ENCODE assay signal across 2 cellular contexts in the genomic region with DNA sequence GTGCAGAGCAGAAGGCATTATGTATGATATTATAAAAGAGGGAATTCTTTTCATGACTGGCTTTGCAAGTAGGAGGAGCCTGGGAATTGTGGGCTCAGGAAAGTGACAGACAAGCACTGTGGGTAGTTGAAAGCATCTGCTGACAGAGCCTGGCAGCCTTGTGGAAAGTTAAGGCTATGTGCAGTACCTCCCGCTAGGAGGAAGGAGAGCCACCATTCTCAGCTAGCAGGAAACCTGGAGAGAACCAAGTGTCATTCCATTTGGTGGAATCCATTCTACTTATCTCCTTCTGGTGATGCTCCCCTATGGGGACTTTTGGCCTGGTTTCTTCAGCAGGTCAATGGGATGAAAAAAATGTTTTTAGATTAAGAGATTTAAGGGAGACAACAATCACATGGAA.
TF ChIP-seq lines count a peak whose summit lies in the region.

No MANE protein-coding gene starts in this region.

TF ChIP-seq in GM23338, 12 proteins besides CTCF, POLR2A, EP300 and RAD21:
- TF ChIP-seq, protein P1, sequence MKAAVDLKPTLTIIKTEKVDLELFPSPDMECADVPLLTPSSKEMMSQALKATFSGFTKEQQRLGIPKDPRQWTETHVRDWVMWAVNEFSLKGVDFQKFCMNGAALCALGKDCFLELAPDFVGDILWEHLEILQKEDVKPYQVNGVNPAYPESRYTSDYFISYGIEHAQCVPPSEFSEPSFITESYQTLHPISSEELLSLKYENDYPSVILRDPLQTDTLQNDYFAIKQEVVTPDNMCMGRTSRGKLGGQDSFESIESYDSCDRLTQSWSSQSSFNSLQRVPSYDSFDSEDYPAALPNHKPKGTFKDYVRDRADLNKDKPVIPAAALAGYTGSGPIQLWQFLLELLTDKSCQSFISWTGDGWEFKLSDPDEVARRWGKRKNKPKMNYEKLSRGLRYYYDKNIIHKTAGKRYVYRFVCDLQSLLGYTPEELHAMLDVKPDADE (IDR thresholded peaks at IDR 0.05), result no peak
- TF ChIP-seq CREB1 (CRISPR knock-in tag; IDR thresholded peaks at IDR 0.05; ENCODE audit: low read depth), result no peak
- no peak for TF ChIP-seq NANOG (IDR thresholded peaks at IDR 0.05; ENCODE audit: borderline replicate concordance)
- no peak for TF ChIP-seq EZH2 (IDR thresholded peaks at IDR 0.05; ENCODE audit: low read depth, unreplicated experiment)
- no peak for TF ChIP-seq EZH2phosphoT487 (IDR thresholded peaks at IDR 0.05; ENCODE audit: unreplicated experiment)
- no peak for TF ChIP-seq POLR2AphosphoS5 (IDR thresholded peaks at IDR 0.05; ENCODE audit: low read depth)
- TF ChIP-seq ZNF331 (CRISPR knock-in tag; IDR thresholded peaks at IDR 0.05; ENCODE audit: low read depth), result no peak
- TF ChIP-seq, protein P2, sequence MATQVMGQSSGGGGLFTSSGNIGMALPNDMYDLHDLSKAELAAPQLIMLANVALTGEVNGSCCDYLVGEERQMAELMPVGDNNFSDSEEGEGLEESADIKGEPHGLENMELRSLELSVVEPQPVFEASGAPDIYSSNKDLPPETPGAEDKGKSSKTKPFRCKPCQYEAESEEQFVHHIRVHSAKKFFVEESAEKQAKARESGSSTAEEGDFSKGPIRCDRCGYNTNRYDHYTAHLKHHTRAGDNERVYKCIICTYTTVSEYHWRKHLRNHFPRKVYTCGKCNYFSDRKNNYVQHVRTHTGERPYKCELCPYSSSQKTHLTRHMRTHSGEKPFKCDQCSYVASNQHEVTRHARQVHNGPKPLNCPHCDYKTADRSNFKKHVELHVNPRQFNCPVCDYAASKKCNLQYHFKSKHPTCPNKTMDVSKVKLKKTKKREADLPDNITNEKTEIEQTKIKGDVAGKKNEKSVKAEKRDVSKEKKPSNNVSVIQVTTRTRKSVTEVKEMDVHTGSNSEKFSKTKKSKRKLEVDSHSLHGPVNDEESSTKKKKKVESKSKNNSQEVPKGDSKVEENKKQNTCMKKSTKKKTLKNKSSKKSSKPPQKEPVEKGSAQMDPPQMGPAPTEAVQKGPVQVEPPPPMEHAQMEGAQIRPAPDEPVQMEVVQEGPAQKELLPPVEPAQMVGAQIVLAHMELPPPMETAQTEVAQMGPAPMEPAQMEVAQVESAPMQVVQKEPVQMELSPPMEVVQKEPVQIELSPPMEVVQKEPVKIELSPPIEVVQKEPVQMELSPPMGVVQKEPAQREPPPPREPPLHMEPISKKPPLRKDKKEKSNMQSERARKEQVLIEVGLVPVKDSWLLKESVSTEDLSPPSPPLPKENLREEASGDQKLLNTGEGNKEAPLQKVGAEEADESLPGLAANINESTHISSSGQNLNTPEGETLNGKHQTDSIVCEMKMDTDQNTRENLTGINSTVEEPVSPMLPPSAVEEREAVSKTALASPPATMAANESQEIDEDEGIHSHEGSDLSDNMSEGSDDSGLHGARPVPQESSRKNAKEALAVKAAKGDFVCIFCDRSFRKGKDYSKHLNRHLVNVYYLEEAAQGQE (IDR thresholded peaks at IDR 0.05; ENCODE audit: unreplicated experiment), result no peak
- TF ChIP-seq ZNF114 (CRISPR knock-in tag; IDR thresholded peaks at IDR 0.05), result no peak

TF ChIP-seq in HEK293T, 16 proteins besides CTCF, POLR2A, EP300 and RAD21 (continued from another document):
- TF ChIP-seq, protein P3, sequence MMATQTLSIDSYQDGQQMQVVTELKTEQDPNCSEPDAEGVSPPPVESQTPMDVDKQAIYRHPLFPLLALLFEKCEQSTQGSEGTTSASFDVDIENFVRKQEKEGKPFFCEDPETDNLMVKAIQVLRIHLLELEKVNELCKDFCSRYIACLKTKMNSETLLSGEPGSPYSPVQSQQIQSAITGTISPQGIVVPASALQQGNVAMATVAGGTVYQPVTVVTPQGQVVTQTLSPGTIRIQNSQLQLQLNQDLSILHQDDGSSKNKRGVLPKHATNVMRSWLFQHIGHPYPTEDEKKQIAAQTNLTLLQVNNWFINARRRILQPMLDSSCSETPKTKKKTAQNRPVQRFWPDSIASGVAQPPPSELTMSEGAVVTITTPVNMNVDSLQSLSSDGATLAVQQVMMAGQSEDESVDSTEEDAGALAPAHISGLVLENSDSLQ (IDR thresholded peaks at IDR 0.05), result no peak
- no peak for TF ChIP-seq NFRKB (IDR thresholded peaks at IDR 0.05)
- no peak for TF ChIP-seq HDGF (IDR thresholded peaks at IDR 0.05; ENCODE audit: borderline replicate concordance)
- TF ChIP-seq ZNF384 (IDR thresholded peaks at IDR 0.05), result no peak
- TF ChIP-seq CTBP1 (IDR thresholded peaks at IDR 0.05; ENCODE audit: borderline replicate concordance), result no peak
- no peak for TF ChIP-seq ARNT (IDR thresholded peaks at IDR 0.05)
- no peak for TF ChIP-seq BHLHE40 (IDR thresholded peaks at IDR 0.05; ENCODE audit: borderline replicate concordance)
- TF ChIP-seq TARDBP (IDR thresholded peaks at IDR 0.05), result no peak
- no peak for TF ChIP-seq FOXA1 (IDR thresholded peaks at IDR 0.05)
- TF ChIP-seq FOXM1 (IDR thresholded peaks at IDR 0.05; ENCODE audit: borderline replicate concordance), result no peak
- TF ChIP-seq FOXK2 (IDR thresholded peaks at IDR 0.05), result no peak
- TF ChIP-seq LEF1 (IDR thresholded peaks at IDR 0.05; ENCODE audit: borderline replicate concordance), result no peak
- TF ChIP-seq L3MBTL2 (conservative IDR thresholded peaks at IDR 0.05), result no peak
